ENCODE assay signal across 16 cellular contexts in the genomic region with DNA sequence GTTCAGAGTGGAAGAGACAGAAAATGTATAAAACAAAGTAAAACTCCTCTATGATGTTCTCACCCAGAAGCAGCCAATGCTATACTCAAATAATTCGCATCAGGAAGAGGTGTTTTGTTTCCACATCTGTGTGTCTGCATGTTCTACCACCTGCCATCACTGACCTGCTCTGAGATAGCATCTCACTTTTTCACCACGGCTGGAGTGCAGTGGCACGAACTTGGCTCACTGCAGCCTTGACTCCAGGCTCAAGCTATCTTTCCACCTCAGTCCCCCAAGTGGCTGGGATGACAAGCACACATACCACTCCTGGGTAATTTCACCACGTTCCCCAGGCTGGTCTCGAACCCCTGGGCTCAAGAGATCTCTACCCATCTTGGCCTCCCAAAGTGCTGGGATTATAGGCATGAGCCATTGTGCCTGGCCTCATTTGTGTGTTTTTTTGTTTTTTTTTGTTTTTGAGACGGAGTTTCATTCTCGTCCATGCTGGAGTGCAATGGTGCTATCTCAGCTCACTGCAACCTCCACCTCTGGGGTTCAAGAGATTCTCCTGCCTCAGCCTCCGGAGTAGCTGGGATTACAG. TPM values are rescaled to one million over a fixed set of nuclear protein-coding genes. Genes with fewer than 3 reads are reported as not detected.
DNase-seq lines count a peak whose midpoint lies in the region; ATAC-seq and TF ChIP-seq lines count a peak whose summit lies in the region.
"Had no signal": no experiment of that assay in that cellular context is flagged by ENCODE, and none has a peak within 500 bp of the region (broad histone marks: within the 10 kb centered on the region; RNA-seq: fewer than 3 reads in every experiment).

No MANE protein-coding gene starts in this region.

- CTCF ChIA-PET in activated CD8-positive, alpha-beta T cell treated with anti-CD3 and anti-CD28 coated beads, Interleukin-2, amount 10 ng/mL, durations not matched to agents 7 days and 5 days (lab: Charles Lee): interaction anchor here (1.3 kb wide), 1 partner anchor 14 kb away, joined by 3 read pairs; no protein-coding TSS in a partner anchor
- CTCF ChIA-PET in activated CD8-positive, alpha-beta T cell treated with anti-CD3 and anti-CD28 coated beads for 36 hours (lab: Charles Lee): no interaction called here
- CTCF ChIA-PET in WTC11 (lab: Charles Lee): interaction anchor here (0.6 to 7.1 kb wide), 6 partner anchors 12 to 35 kb away, joined by 3 to 94 read pairs (median 4); a partner anchor contains a TSS

- H4K20me1 ChIP-seq in neural progenitor cell (ENCODE audit: low read depth): peaks cover 26% of the 10 kb centered on the region

- H3K4me3 ChIP-seq in neural progenitor cell (no peak overlapping the region), ovary (no peak overlapping the region)
- H3K4me3 ChIP-seq: pancreas, sigmoid colon, SJCRH30 had no signal

- no peak overlapping the region for H3K27ac ChIP-seq in neural progenitor cell
- H3K27ac ChIP-seq in ovary: no peak overlapping the region
- H3K27ac ChIP-seq: pancreas, sigmoid colon, SJCRH30 had no signal

- H3K9ac ChIP-seq in neural progenitor cell: no peak overlapping the region

- POLR2A ChIA-PET in activated CD8-positive, alpha-beta T cell treated with anti-CD3 and anti-CD28 coated beads, Interleukin-2, amount 10 ng/mL, durations not matched to agents 7 days and 5 days (lab: Charles Lee): interaction anchor here (0.5 kb wide), 1 partner anchor 34 kb away, joined by 3 read pairs; no protein-coding TSS in a partner anchor
- POLR2A ChIA-PET in activated CD8-positive, alpha-beta T cell treated with anti-CD3 and anti-CD28 coated beads for 36 hours (lab: Charles Lee): interaction anchor here (0.6 to 1.1 kb wide), 2 partner anchors 10 to 14 kb away, joined by 3 read pairs; no protein-coding TSS in a partner anchor
- POLR2A ChIA-PET in WTC11 (lab: Charles Lee): interaction anchor here (0.6 kb wide), 1 partner anchor 384 kb away, joined by 4 read pairs; no protein-coding TSS in a partner anchor

- peaks cover 31% of the 10 kb centered on the region for H3F3A ChIP-seq in neural progenitor cell (ENCODE audit: low read depth)

- H3K4me3 Mint-ChIP-seq in activated CD8-positive, alpha-beta T cell treated with anti-CD3 and anti-CD28 coated beads, Interleukin-2, amount 10 ng/mL, durations not matched to agents 7 days and 5 days: no peak overlapping the region
- no peak overlapping the region for H3K4me3 Mint-ChIP-seq in activated CD8-positive, alpha-beta T cell treated with anti-CD3 and anti-CD28 coated beads for 36 hours
- no peak overlapping the region for H3K4me3 Mint-ChIP-seq in WTC11
- H3K4me3 Mint-ChIP-seq in neural progenitor cell: peak overlapping the region; percentile 27
- H3K4me3 Mint-ChIP-seq: activated naive CD4-positive, alpha-beta T cell treated with anti-CD3 and anti-CD28 coated beads, Interleukin-2, amount 50 U/mL, for 24 hours; immature natural killer cell; stimulated activated naive CD8-positive, alpha-beta T cell treated with anti-CD3 and anti-CD28 coated beads, Interleukin-15, amount 100 ng/mL, for 72 hours had no signal

- H3K36me3 ChIP-seq in neural progenitor cell (no peaks in the 10 kb centered on the region), ovary (no peaks in the 10 kb centered on the region)

- H3K4me2 ChIP-seq in neural progenitor cell: no peak overlapping the region

- TF ChIP-seq EP300 in ovary (IDR thresholded peaks at IDR 0.05): no peak

- ATAC-seq in activated CD8-positive, alpha-beta T cell treated with anti-CD3 and anti-CD28 coated beads, Interleukin-2, amount 10 ng/mL, durations not matched to agents 7 days and 5 days: no peak
- no peak for ATAC-seq in activated CD8-positive, alpha-beta T cell treated with anti-CD3 and anti-CD28 coated beads for 36 hours
- no peak for ATAC-seq in WTC11
- ATAC-seq in GM21367 (IDR thresholded peaks at IDR 0.05; ENCODE audit: unreplicated experiment): no peak

- no peak overlapping the region for H2AFZ ChIP-seq in neural progenitor cell (replicated peaks)

- intact Hi-C loops in activated CD8-positive, alpha-beta T cell treated with anti-CD3 and anti-CD28 coated beads for 36 hours (cut with micrococcal nuclease): no loop called here
- intact Hi-C loops in ovary (cut with DNase I): no loop called here

- no peaks in the 10 kb centered on the region for H3K9me3 ChIP-seq in neural progenitor cell (ENCODE audit: low read depth)
- H3K9me3 ChIP-seq in ovary: no peaks in the 10 kb centered on the region
- H3K9me3 ChIP-seq: pancreas, sigmoid colon, SJCRH30 had no signal

- H3K79me2 ChIP-seq in neural progenitor cell (ENCODE audit: low read depth): no peaks in the 10 kb centered on the region

- H3K4me1 Mint-ChIP-seq in activated CD8-positive, alpha-beta T cell treated with anti-CD3 and anti-CD28 coated beads, Interleukin-2, amount 10 ng/mL, durations not matched to agents 7 days and 5 days (ENCODE audit: low read depth): peaks cover 2% of the 10 kb centered on the region
- peaks cover 12% of the 10 kb centered on the region for H3K4me1 Mint-ChIP-seq in activated CD8-positive, alpha-beta T cell treated with anti-CD3 and anti-CD28 coated beads for 36 hours (ENCODE audit: low read depth)
- H3K4me1 Mint-ChIP-seq in WTC11: peaks cover 12% of the 10 kb centered on the region
- H3K4me1 Mint-ChIP-seq in neural progenitor cell: no peaks in the 10 kb centered on the region
- H3K4me1 Mint-ChIP-seq: activated naive CD4-positive, alpha-beta T cell treated with anti-CD3 and anti-CD28 coated beads, Interleukin-2, amount 50 U/mL, for 24 hours; immature natural killer cell had no signal

- no peak for DNase-seq in activated CD8-positive, alpha-beta T cell treated with anti-CD3 and anti-CD28 coated beads, Interleukin-2, amount 10 ng/mL, durations not matched to agents 7 days and 5 days
- no peak for DNase-seq in activated CD8-positive, alpha-beta T cell treated with anti-CD3 and anti-CD28 coated beads for 36 hours
- DNase-seq in WTC11 (ENCODE audit: low spot score) (no peak), neural progenitor cell (ENCODE audit: low spot score) (no peak), ovary (no peak)
- DNase-seq: brain microvascular endothelial cell; GOT3; sigmoid colon; SJCRH30; stimulated activated naive CD8-positive, alpha-beta T cell treated with anti-CD3 and anti-CD28 coated beads, Interleukin-15, amount 100 ng/mL, for 72 hours had no signal

- H3K36me3 Mint-ChIP-seq in activated CD8-positive, alpha-beta T cell treated with anti-CD3 and anti-CD28 coated beads, Interleukin-2, amount 10 ng/mL, durations not matched to agents 7 days and 5 days (ENCODE audit: low read depth): peaks cover 58% of the 10 kb centered on the region
- H3K36me3 Mint-ChIP-seq in activated CD8-positive, alpha-beta T cell treated with anti-CD3 and anti-CD28 coated beads for 36 hours (ENCODE audit: low read depth): peaks cover 32% of the 10 kb centered on the region
- peaks cover 52% of the 10 kb centered on the region for H3K36me3 Mint-ChIP-seq in WTC11
- H3K36me3 Mint-ChIP-seq in neural progenitor cell: peaks cover 15% of the 10 kb centered on the region

- H3K27ac Mint-ChIP-seq in activated CD8-positive, alpha-beta T cell treated with anti-CD3 and anti-CD28 coated beads, Interleukin-2, amount 10 ng/mL, durations not matched to agents 7 days and 5 days: peak overlapping the region; percentile 20
- H3K27ac Mint-ChIP-seq in activated CD8-positive, alpha-beta T cell treated with anti-CD3 and anti-CD28 coated beads for 36 hours: no peak overlapping the region
- H3K27ac Mint-ChIP-seq in WTC11: 0 out of 2 replicates have a peak overlapping the region, but pooled peaks have one; percentile 41
- H3K27ac Mint-ChIP-seq in neural progenitor cell: peak overlapping the region; percentile 66
- H3K27ac Mint-ChIP-seq: activated naive CD4-positive, alpha-beta T cell treated with anti-CD3 and anti-CD28 coated beads, Interleukin-2, amount 50 U/mL, for 24 hours had no signal

- WGBS in ovary, 3 donors: 81 to 85% (median 84%) methylated on average over 8 of the region's 8 CpGs

- no peaks in the 10 kb centered on the region for H3K9me3 Mint-ChIP-seq in activated CD8-positive, alpha-beta T cell treated with anti-CD3 and anti-CD28 coated beads, Interleukin-2, amount 10 ng/mL, durations not matched to agents 7 days and 5 days (ENCODE audit: insufficient read depth)
- no peaks in the 10 kb centered on the region for H3K9me3 Mint-ChIP-seq in activated CD8-positive, alpha-beta T cell treated with anti-CD3 and anti-CD28 coated beads for 36 hours
- H3K9me3 Mint-ChIP-seq in WTC11 (no peaks in the 10 kb centered on the region), neural progenitor cell (no peaks in the 10 kb centered on the region)
- H3K9me3 Mint-ChIP-seq: activated naive CD4-positive, alpha-beta T cell treated with anti-CD3 and anti-CD28 coated beads, Interleukin-2, amount 50 U/mL, for 24 hours; immature natural killer cell; stimulated activated naive CD8-positive, alpha-beta T cell treated with anti-CD3 and anti-CD28 coated beads, Interleukin-15, amount 100 ng/mL, for 72 hours had no signal

- H3K4me1 ChIP-seq in neural progenitor cell (no peaks in the 10 kb centered on the region), ovary (ENCODE audit: insufficient read depth) (no peaks in the 10 kb centered on the region)
- H3K4me1 ChIP-seq: pancreas, sigmoid colon, SJCRH30 had no signal

- TF ChIP-seq CTCF in activated CD8-positive, alpha-beta T cell treated with anti-CD3 and anti-CD28 coated beads for 36 hours (IDR thresholded peaks at IDR 0.05): no peak
- TF ChIP-seq CTCF in WTC11 (IDR thresholded peaks at IDR 0.05): no peak
- no peak for TF ChIP-seq CTCF in neural progenitor cell (IDR thresholded peaks at IDR 0.05)
- TF ChIP-seq CTCF in ovary (IDR thresholded peaks at IDR 0.05): no peak

- H3K27me3 Mint-ChIP-seq in activated CD8-positive, alpha-beta T cell treated with anti-CD3 and anti-CD28 coated beads, Interleukin-2, amount 10 ng/mL, durations not matched to agents 7 days and 5 days (ENCODE audit: low read depth): no peaks in the 10 kb centered on the region
- H3K27me3 Mint-ChIP-seq in activated CD8-positive, alpha-beta T cell treated with anti-CD3 and anti-CD28 coated beads for 36 hours: no peaks in the 10 kb centered on the region
- H3K27me3 Mint-ChIP-seq in WTC11 (ENCODE audit: low read depth) (no peaks in the 10 kb centered on the region), neural progenitor cell (ENCODE audit: insufficient read depth, low read depth) (peaks cover 14% of the 10 kb centered on the region)
- H3K27me3 Mint-ChIP-seq: activated naive CD4-positive, alpha-beta T cell treated with anti-CD3 and anti-CD28 coated beads, Interleukin-2, amount 50 U/mL, for 24 hours; stimulated activated naive CD8-positive, alpha-beta T cell treated with anti-CD3 and anti-CD28 coated beads, Interleukin-15, amount 100 ng/mL, for 72 hours had no signal

- H3K27me3 ChIP-seq in neural progenitor cell (no peaks in the 10 kb centered on the region), ovary (no peaks in the 10 kb centered on the region)
- H3K27me3 ChIP-seq: brain microvascular endothelial cell, pancreas, sigmoid colon, SJCRH30 had no signal

- TF ChIP-seq POLR2A in ovary (IDR thresholded peaks at IDR 0.05): no peak

RNA-seq across cellular contexts. Expression of a gene that starts 14.4 kb away (rescaled TPM):
- 100 to 1,000 TPM; 278 to 289 TPM for total RNA-seq in activated CD8-positive, alpha-beta T cell treated with anti-CD3 and anti-CD28 coated beads, Interleukin-2, amount 10 ng/mL, durations not matched to agents 7 days and 5 days
- 100 to 1,000 TPM; 234 to 241 TPM for total RNA-seq in activated CD8-positive, alpha-beta T cell treated with anti-CD3 and anti-CD28 coated beads for 36 hours
- total RNA-seq in WTC11 (2021) (314 to 352 TPM (median 343 TPM) in 3 replicates), neural progenitor cell (ENCODE audit: low replicate concordance) (101 and 114 TPM in 2 replicates), ovary (100 to 1,000 TPM in 6 of 7 donors, 10 to 100 TPM in 1; 75.0 to 134 (median 117) TPM)
- 100 to 1,000 TPM in 1 of 2 donors, 10 to 100 TPM in 1; 76.8 to 103 TPM for polyA plus RNA-seq in ovary

RNA-seq across cellular contexts. Expression of a gene that starts 15.7 kb away (rescaled TPM):
- 10 to 100 TPM; 52.1 to 63.2 TPM for total RNA-seq in activated CD8-positive, alpha-beta T cell treated with anti-CD3 and anti-CD28 coated beads, Interleukin-2, amount 10 ng/mL, durations not matched to agents 7 days and 5 days
- 10 to 100 TPM; 45.8 to 48.8 TPM for total RNA-seq in activated CD8-positive, alpha-beta T cell treated with anti-CD3 and anti-CD28 coated beads for 36 hours
- 81.9 to 87.6 TPM (median 87.5 TPM) in 3 replicates for total RNA-seq in WTC11 (2021)
- total RNA-seq in neural progenitor cell (ENCODE audit: low replicate concordance): 24.1 and 52.9 TPM in 2 replicates
- 10 to 100 TPM; 14.7 to 79.8 (median 59.9) TPM for total RNA-seq in ovary
- polyA plus RNA-seq in ovary: 10 to 100 TPM in 1 of 2 donors, 1 to 10 TPM in 1; 9.4 to 52.1 TPM

RNA-seq across cellular contexts. Expression of a gene that starts 28.3 kb away (rescaled TPM):
- total RNA-seq in activated CD8-positive, alpha-beta T cell treated with anti-CD3 and anti-CD28 coated beads, Interleukin-2, amount 10 ng/mL, durations not matched to agents 7 days and 5 days: 1 to 10 TPM in 1 of 2 experiments, under 1 TPM in 1; 0.61 to 1.9 TPM
- total RNA-seq in activated CD8-positive, alpha-beta T cell treated with anti-CD3 and anti-CD28 coated beads for 36 hours: under 1 TPM; 0.20 to 0.25 TPM
- total RNA-seq in WTC11 (2021): 2.0 to 3.1 TPM (median 2.7 TPM) in 3 replicates
- total RNA-seq in neural progenitor cell (ENCODE audit: low replicate concordance): 0.94 and 1.9 TPM in 2 replicates
- under 1 TPM in 1 of 7 donors, not detected in 6; 0.15 TPM for total RNA-seq in ovary
- polyA plus RNA-seq in ovary: under 1 TPM in 1 of 2 donors, not detected in 1; 0.07 TPM
- total RNA-seq: lower leg skin, urinary bladder had no signal
- polyA plus RNA-seq: immature natural killer cell had no signal

RNA-seq across cellular contexts. Expression of a gene that starts 36.5 kb away (rescaled TPM):
- 10 to 100 TPM; 51.2 to 56.4 TPM for total RNA-seq in activated CD8-positive, alpha-beta T cell treated with anti-CD3 and anti-CD28 coated beads, Interleukin-2, amount 10 ng/mL, durations not matched to agents 7 days and 5 days
- total RNA-seq in activated CD8-positive, alpha-beta T cell treated with anti-CD3 and anti-CD28 coated beads for 36 hours: 10 to 100 TPM; 33.3 to 36.7 TPM
- total RNA-seq in WTC11 (2021): 35.0 to 44.8 TPM (median 36.7 TPM) in 3 replicates
- 11.0 and 38.4 TPM in 2 replicates for total RNA-seq in neural progenitor cell (ENCODE audit: low replicate concordance)
- 10 to 100 TPM in 6 of 7 donors, 1 to 10 TPM in 1; 6.6 to 23.3 (median 16.7) TPM for total RNA-seq in ovary
- 10 to 100 TPM in 1 of 2 donors, under 1 TPM in 1; 0.42 to 11.3 TPM for polyA plus RNA-seq in ovary

RNA-seq across cellular contexts. Expression of a gene that starts 43.4 kb away (rescaled TPM):
- total RNA-seq in activated CD8-positive, alpha-beta T cell treated with anti-CD3 and anti-CD28 coated beads, Interleukin-2, amount 10 ng/mL, durations not matched to agents 7 days and 5 days: 10 to 100 TPM; 59.3 to 60.5 TPM
- total RNA-seq in activated CD8-positive, alpha-beta T cell treated with anti-CD3 and anti-CD28 coated beads for 36 hours: 10 to 100 TPM; 29.9 to 30.6 TPM
- total RNA-seq in WTC11 (2021) (54.9 to 59.4 TPM (median 56.8 TPM) in 3 replicates), neural progenitor cell (ENCODE audit: low replicate concordance) (4.8 and 34.6 TPM in 2 replicates), ovary (10 to 100 TPM; 10.1 to 18.1 (median 14.1) TPM)
- 10 to 100 TPM in 1 of 2 donors, under 1 TPM in 1; 0.23 to 14.0 TPM for polyA plus RNA-seq in ovary
